In genomic region chr10:18233775-18234174, GRCh38 we compare ENCODE assay signal across 15 cellular contexts.
DNase-seq lines count a peak whose midpoint lies in the region; ATAC-seq and TF ChIP-seq lines count a peak whose summit lies in the region.
"Had no signal": no experiment of that assay in that cellular context is flagged by ENCODE, and none has a peak within 500 bp of the region (broad histone marks: within the 10 kb centered on the region; RNA-seq: fewer than 3 reads in every experiment).

No MANE protein-coding gene starts in this region.

- no peak overlapping the region for H3K9ac ChIP-seq in BLaER1 treated with 17β-estradiol and CSF1 and Interleukin-3, amounts not matched to agents 10 nM and 100 nM
- H3K9ac ChIP-seq in endodermal cell (ENCODE audit: extremely low read depth, low read length, poor library complexity, severe bottlenecking), result no peak overlapping the region

- DNase-seq in NAMALWA (ENCODE audit: low spot score) (peak; percentile 15), endodermal cell (peak; percentile 74), left lobe of liver (ENCODE audit: low spot score) (peak; percentile 57), cortex of kidney (lab: John Stamatoyannopoulos, UW) (no peak), C1 segment of cervical spinal cord (lab: John Stamatoyannopoulos, UW) (no peak)
- DNase-seq in activated naive CD4-positive, alpha-beta T cell treated with anti-CD3 and anti-CD28 coated beads, Interleukin-2, amount 50 U/mL, for 16 hours, result no peak
- DNase-seq in activated T-helper 2 cell treated with anti-CD3 and anti-CD28 coated beads, Interferon-gamma antibody, Interleukin-2, Interleukin-4, amounts not matched to agents 10 μg/mL and 5 μg/mL and 100 μg/mL, durations not matched to agents 14 hours and 24 hours and 36 hours (ENCODE audit: low spot score), result no peak
- DNase-seq: activated CD4-positive, alpha-beta T cell treated with anti-CD3 and anti-CD28 coated beads, Interleukin-2, amount 50 U/mL, for 48 hours; activated naive CD8-positive, alpha-beta T cell treated with anti-CD3 and anti-CD28 coated beads, Interleukin-2, amount 10 ng/mL, durations not matched to agents 7 days and 5 days; CD4-positive, CD25-positive, alpha-beta regulatory T cell; kidney glomerular epithelial cell; posterior cingulate gyrus had no signal

- H3K27me3 ChIP-seq in BLaER1 treated with 17β-estradiol and CSF1 and Interleukin-3, amounts not matched to agents 10 nM and 100 nM, result no peaks in the 10 kb centered on the region
- no peaks in the 10 kb centered on the region for H3K27me3 ChIP-seq in endodermal cell (ENCODE audit: control insufficient read depth, insufficient read depth, low read length, poor library complexity, severe bottlenecking)
- H3K27me3 ChIP-seq: SJSA1 had no signal

- no peak overlapping the region for H3K27ac ChIP-seq in BLaER1 treated with 17β-estradiol and CSF1 and Interleukin-3, amounts not matched to agents 10 nM and 100 nM
- no peak overlapping the region for H3K27ac ChIP-seq in endodermal cell (ENCODE audit: low read depth, low read length)
- H3K27ac ChIP-seq: SJSA1 had no signal

- H3K9me3 Mint-ChIP-seq in endodermal cell, result no peaks in the 10 kb centered on the region
- no peaks in the 10 kb centered on the region for H3K9me3 Mint-ChIP-seq in activated T-helper 2 cell treated with anti-CD3 and anti-CD28 coated beads, Interferon-gamma antibody, Interleukin-2, Interleukin-4, amounts not matched to agents 10 μg/mL and 5 μg/mL and 100 μg/mL, durations not matched to agents 14 hours and 24 hours and 36 hours
- H3K9me3 Mint-ChIP-seq: activated naive CD8-positive, alpha-beta T cell treated with anti-CD3 and anti-CD28 coated beads, Interleukin-2, amount 10 ng/mL, durations not matched to agents 7 days and 5 days; CD4-positive, CD25-positive, alpha-beta regulatory T cell; IgD-negative memory B cell had no signal

- no peaks in the 10 kb centered on the region for H3K36me3 ChIP-seq in BLaER1 treated with 17β-estradiol and CSF1 and Interleukin-3, amounts not matched to agents 10 nM and 100 nM
- H3K36me3 ChIP-seq in endodermal cell (ENCODE audit: control insufficient read depth, insufficient read depth, low read length), result no peaks in the 10 kb centered on the region
- H3K36me3 ChIP-seq: SJSA1 had no signal

- H3K4me3 Mint-ChIP-seq in endodermal cell, result no peak overlapping the region
- no peak overlapping the region for H3K4me3 Mint-ChIP-seq in activated T-helper 2 cell treated with anti-CD3 and anti-CD28 coated beads, Interferon-gamma antibody, Interleukin-2, Interleukin-4, amounts not matched to agents 10 μg/mL and 5 μg/mL and 100 μg/mL, durations not matched to agents 14 hours and 24 hours and 36 hours (ENCODE audit: low read depth)
- H3K4me3 Mint-ChIP-seq: activated naive CD8-positive, alpha-beta T cell treated with anti-CD3 and anti-CD28 coated beads, Interleukin-2, amount 10 ng/mL, durations not matched to agents 7 days and 5 days; CD4-positive, CD25-positive, alpha-beta regulatory T cell; IgD-negative memory B cell had no signal

- no peaks in the 10 kb centered on the region for H3K9me3 ChIP-seq in BLaER1 treated with 17β-estradiol and CSF1 and Interleukin-3, amounts not matched to agents 10 nM and 100 nM (replicated peaks in 1 of 11)
- no peaks in the 10 kb centered on the region for H3K9me3 ChIP-seq in endodermal cell (ENCODE audit: control insufficient read depth, low read length)
- H3K9me3 ChIP-seq: SJSA1 had no signal

- intact Hi-C loops in activated T-helper 2 cell treated with anti-CD3 and anti-CD28 coated beads, Interferon-gamma antibody, Interleukin-2, Interleukin-4, amounts not matched to agents 10 μg/mL and 5 μg/mL and 100 μg/mL, durations not matched to agents 14 hours and 24 hours and 36 hours (cut with micrococcal nuclease), result no loop called here

- TF ChIP-seq CTCF in endodermal cell (conservative IDR thresholded peaks at IDR 0.05), result peak; percentile 80

- 53 to 59% methylated on average over 5 to 8 of the region's 8 CpGs for WGBS in endodermal cell (ENCODE audit: insufficient coverage in 1 of 2, insufficient read length in 1 of 2), 2 experiments

- peak; percentile 81 for ATAC-seq in left lobe of liver

- H3K27me3 Mint-ChIP-seq in endodermal cell (ENCODE audit: insufficient read depth), result peaks cover 13% of the 10 kb centered on the region
- H3K27me3 Mint-ChIP-seq in activated T-helper 2 cell treated with anti-CD3 and anti-CD28 coated beads, Interferon-gamma antibody, Interleukin-2, Interleukin-4, amounts not matched to agents 10 μg/mL and 5 μg/mL and 100 μg/mL, durations not matched to agents 14 hours and 24 hours and 36 hours (ENCODE audit: low read depth), result no peaks in the 10 kb centered on the region
- H3K27me3 Mint-ChIP-seq: activated naive CD8-positive, alpha-beta T cell treated with anti-CD3 and anti-CD28 coated beads, Interleukin-2, amount 10 ng/mL, durations not matched to agents 7 days and 5 days; IgD-negative memory B cell had no signal

- H3K4me1 Mint-ChIP-seq in endodermal cell, result peaks cover 11% of the 10 kb centered on the region
- H3K4me1 Mint-ChIP-seq in activated T-helper 2 cell treated with anti-CD3 and anti-CD28 coated beads, Interferon-gamma antibody, Interleukin-2, Interleukin-4, amounts not matched to agents 10 μg/mL and 5 μg/mL and 100 μg/mL, durations not matched to agents 14 hours and 24 hours and 36 hours (ENCODE audit: low read depth), result no peaks in the 10 kb centered on the region
- H3K4me1 Mint-ChIP-seq: activated naive CD8-positive, alpha-beta T cell treated with anti-CD3 and anti-CD28 coated beads, Interleukin-2, amount 10 ng/mL, durations not matched to agents 7 days and 5 days; CD4-positive, CD25-positive, alpha-beta regulatory T cell had no signal

- peak overlapping the region in 7 of 11 experiments; percentile 5 to 56 (median 26); a peak in 12 of 22 replicates for H3K4me2 ChIP-seq in BLaER1 treated with 17β-estradiol and CSF1 and Interleukin-3, amounts not matched to agents 10 nM and 100 nM

- H3K4me1 ChIP-seq in BLaER1 treated with 17β-estradiol and CSF1 and Interleukin-3, amounts not matched to agents 10 nM and 100 nM, result peaks cover 0 to 11% (median 6%) of the 10 kb centered on the region in 10 experiments; a peak in 11 of 20 replicates
- H3K4me1 ChIP-seq in endodermal cell (ENCODE audit: control insufficient read depth, insufficient read depth, low read length), result peaks cover 7% of the 10 kb centered on the region
- H3K4me1 ChIP-seq: SJSA1 had no signal

- no peak overlapping the region for H3K4me3 ChIP-seq in BLaER1 treated with 17β-estradiol and CSF1 and Interleukin-3, amounts not matched to agents 10 nM and 100 nM
- no peak overlapping the region for H3K4me3 ChIP-seq in endodermal cell (ENCODE audit: low read length)
- H3K4me3 ChIP-seq: SJSA1 had no signal

- H3K36me3 Mint-ChIP-seq in endodermal cell (ENCODE audit: low read depth), result no peaks in the 10 kb centered on the region
- H3K36me3 Mint-ChIP-seq in activated T-helper 2 cell treated with anti-CD3 and anti-CD28 coated beads, Interferon-gamma antibody, Interleukin-2, Interleukin-4, amounts not matched to agents 10 μg/mL and 5 μg/mL and 100 μg/mL, durations not matched to agents 14 hours and 24 hours and 36 hours (ENCODE audit: low read depth), result no peaks in the 10 kb centered on the region
- H3K36me3 Mint-ChIP-seq: activated naive CD8-positive, alpha-beta T cell treated with anti-CD3 and anti-CD28 coated beads, Interleukin-2, amount 10 ng/mL, durations not matched to agents 7 days and 5 days; CD4-positive, CD25-positive, alpha-beta regulatory T cell; IgD-negative memory B cell had no signal

- H4K20me1 ChIP-seq in BLaER1 treated with 17β-estradiol and CSF1 and Interleukin-3, amounts not matched to agents 10 nM and 100 nM, result no peaks in the 10 kb centered on the region

- H3K27ac Mint-ChIP-seq in endodermal cell, result no peak overlapping the region
- no peak overlapping the region for H3K27ac Mint-ChIP-seq in activated T-helper 2 cell treated with anti-CD3 and anti-CD28 coated beads, Interferon-gamma antibody, Interleukin-2, Interleukin-4, amounts not matched to agents 10 μg/mL and 5 μg/mL and 100 μg/mL, durations not matched to agents 14 hours and 24 hours and 36 hours
- H3K27ac Mint-ChIP-seq: activated naive CD8-positive, alpha-beta T cell treated with anti-CD3 and anti-CD28 coated beads, Interleukin-2, amount 10 ng/mL, durations not matched to agents 7 days and 5 days; CD4-positive, CD25-positive, alpha-beta regulatory T cell; IgD-negative memory B cell had no signal

Comparison
In these comparisons a context has a peak if more than half of its experiments do, and no peak if none do; other contexts are left out.
1. DNase-seq: peak in NAMALWA (single experiment), endodermal cell (single experiment) and left lobe of liver (single experiment); none in cortex of kidney (single experiment), activated naive CD4-positive, alpha-beta T cell treated with anti-CD3 and anti-CD28 coated beads, Interleukin-2, amount 50 U/mL, for 16 hours (single experiment), activated T-helper 2 cell treated with anti-CD3 and anti-CD28 coated beads, Interferon-gamma antibody, Interleukin-2, Interleukin-4, amounts not matched to agents 10 μg/mL and 5 μg/mL and 100 μg/mL, durations not matched to agents 14 hours and 24 hours and 36 hours (single experiment) and C1 segment of cervical spinal cord (0 of 14).